In the genomic region with DNA sequence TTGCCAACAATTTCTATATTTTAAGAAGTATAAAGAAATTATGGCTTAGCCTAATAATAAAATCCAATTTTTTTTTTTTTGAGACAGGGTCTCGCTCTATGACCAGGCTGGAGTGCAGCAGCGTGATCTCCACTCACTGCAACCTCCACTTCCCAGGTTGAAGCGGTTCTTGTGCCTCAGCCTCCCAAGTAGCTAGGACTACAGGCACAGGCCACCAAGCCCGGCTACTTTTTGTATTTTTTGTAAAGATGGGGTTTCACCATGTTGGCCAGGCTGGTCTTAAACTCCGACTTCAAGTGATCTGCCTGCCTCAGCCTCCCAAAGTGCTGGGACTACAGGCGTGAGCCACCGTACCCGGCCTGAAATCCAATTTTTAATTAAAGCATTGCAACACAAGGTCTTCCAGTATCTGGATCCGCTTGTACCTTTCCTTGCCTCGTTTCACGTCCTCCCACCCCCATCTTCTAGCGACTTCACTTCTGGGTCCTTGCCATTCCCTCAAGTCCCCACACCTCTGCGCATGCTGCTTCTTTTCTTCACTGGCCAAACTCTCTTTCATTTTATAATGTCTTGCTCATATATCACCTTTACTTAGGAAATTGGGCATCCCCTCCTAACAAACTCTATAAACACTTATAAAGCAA, we compare ENCODE assay signal across 8 cellular contexts. TPM values are rescaled to one million over a fixed set of nuclear protein-coding genes. Genes with fewer than 3 reads are reported as not detected.
DNase-seq lines count a peak whose midpoint lies in the region; ATAC-seq, FAIRE-seq and TF ChIP-seq lines count a peak whose summit lies in the region.

No MANE protein-coding gene starts in this region.

- no peak overlapping the region for H3K4ac ChIP-seq in mesenchymal stem cell (ENCODE audit: low read depth in 1 of 2, low read length in 2 of 2)

- TF ChIP-seq CTCF in AG04449 (IDR thresholded peaks at IDR 0.05; ENCODE audit: insufficient read depth, low read length, missing control alignments) (no peak), HEK293 (tag by site-specific recombination; IDR thresholded peaks at IDR 0.05) (no peak), K562 (IDR thresholded peaks at IDR 0.05 in 2 of 3, conservative IDR thresholded peaks at IDR 0.05 in 1 of 3; ENCODE audit: insufficient read depth in 2 of 3, low read depth in 1 of 3, low read length in 3 of 3) (no peak)

- H3K4me2 ChIP-seq in K562 (ENCODE audit: insufficient read depth, low read length) (peak overlapping the region; percentile 91), mesenchymal stem cell (ENCODE audit: low read length, poor library complexity, severe bottlenecking) (peak overlapping the region; percentile 61)

- intact Hi-C loops in K562 (cut with micrococcal nuclease) = loop anchor here (5.0 to 10.0 kb wide), 2 partner anchors 78 to 294 kb away; a partner anchor contains a TSS
- intact Hi-C loops in activated T-helper 2 cell treated with anti-CD3 and anti-CD28 coated beads, Interferon-gamma antibody, Interleukin-2, Interleukin-4, amounts not matched to agents 10 μg/mL and 5 μg/mL and 100 μg/mL, durations not matched to agents 14 hours and 24 hours and 36 hours (cut with micrococcal nuclease) = loop anchor here (10.0 kb wide), 2 partner anchors 138 to 648 kb away; a partner anchor contains a TSS

- POLR2A ChIA-PET in AG04449 (lab: Yijun Ruan, JAX) (interaction anchor here (4.5 kb wide), 1 partner anchor 29 kb away, joined by 55 read pairs; a partner anchor contains a TSS), HEK293 (lab: Yijun Ruan, JAX) (interaction anchor here (0.7 to 8.3 kb wide), 3 partner anchors 28 to 641 kb away, joined by 3 to 137 read pairs (median 3); a partner anchor contains a TSS), K562 (lab: Yijun Ruan, JAX) (interaction anchor here (0.8 to 7.9 kb wide), 10 partner anchors 9 to 135 kb away, joined by 3 to 199 read pairs (median 6); a partner anchor contains a TSS)

- H3K27ac ChIP-seq in HEK293 (ENCODE audit: extremely low read depth, low read depth, low read length) (no peak overlapping the region), K562 (ENCODE audit: extremely low read depth, low read depth, low read length) (peak overlapping the region; percentile 96; the same call in 2 of the 3 replicates), mesenchymal stem cell (ENCODE audit: low read length, poor library complexity, severe bottlenecking) (no peak overlapping the region)

- H4K20me1 ChIP-seq in K562 (replicated peaks; ENCODE audit: control insufficient read depth, insufficient read depth, low read length) = peaks cover 23% of the 10 kb centered on the region

- peak overlapping the region; percentile 84 to 100 for H3K9ac ChIP-seq in K562 (ENCODE audit: insufficient read depth in 1 of 2, low read depth in 2 of 2, low read length in 2 of 2)
- H3K9ac ChIP-seq in mesenchymal stem cell (ENCODE audit: low read length) = peak overlapping the region; percentile 96

- H2BK120ac ChIP-seq in mesenchymal stem cell (ENCODE audit: low read depth, low read length) = no peak overlapping the region

- H3K79me1 ChIP-seq in mesenchymal stem cell (replicated peaks; ENCODE audit: low read length, poor library complexity, severe bottlenecking) = no peaks in the 10 kb centered on the region

- H3K4me3 ChIP-seq in AG04449 (ENCODE audit: low read depth, low read length) (peak overlapping the region; percentile 95), HEK293 (ENCODE audit: low read depth, low read length) (peak overlapping the region; percentile 96), K562 (peak overlapping the region; percentile 67), mesenchymal stem cell (ENCODE audit: insufficient read depth in 1 of 2, low read depth in 1 of 2, low read length in 2 of 2) (peak overlapping the region; percentile 12 to 87)

- peaks cover 36% of the 10 kb centered on the region for H3K4me1 Mint-ChIP-seq in activated T-helper 2 cell treated with anti-CD3 and anti-CD28 coated beads, Interferon-gamma antibody, Interleukin-2, Interleukin-4, amounts not matched to agents 10 μg/mL and 5 μg/mL and 100 μg/mL, durations not matched to agents 14 hours and 24 hours and 36 hours (ENCODE audit: low read depth)

- H4K91ac ChIP-seq in mesenchymal stem cell (ENCODE audit: low read length) = no peak overlapping the region

- H3K4me1 ChIP-seq in HEK293 (ENCODE audit: control insufficient read depth, insufficient read depth, low read length) = peaks cover 6% of the 10 kb centered on the region; the same call in 1 of the 2 replicates
- 0 out of 5 replicates have a peak, but pooled peaks cover 0 to 9% of the 10 kb centered on the region in 2 experiments for H3K4me1 ChIP-seq in K562 (replicated peaks in 1 of 2; ENCODE audit: control insufficient read depth in 2 of 2, insufficient read depth in 2 of 2, low read length in 2 of 2)
- peaks cover 5% of the 10 kb centered on the region for H3K4me1 ChIP-seq in mesenchymal stem cell (ENCODE audit: control insufficient read depth, insufficient read depth, low read depth, low read length)

- H3K36me3 ChIP-seq in HEK293 (ENCODE audit: control insufficient read depth in 2 of 2, insufficient read depth in 1 of 2, low read length in 2 of 2) = peaks cover 0 to 38% of the 10 kb centered on the region in 2 experiments; a peak in 2 of 3 replicates
- H3K36me3 ChIP-seq in K562 (ENCODE audit: control insufficient read depth, insufficient read depth, low read length) = peaks cover 57% of the 10 kb centered on the region
- H3K36me3 ChIP-seq in mesenchymal stem cell (ENCODE audit: control insufficient read depth in 1 of 2, insufficient read depth in 2 of 2, low read depth in 1 of 2, low read length in 2 of 2) = peaks cover 11 to 20% of the 10 kb centered on the region in 2 experiments

- peaks cover 100% of the 10 kb centered on the region for H3K79me2 ChIP-seq in K562 (ENCODE audit: control insufficient read depth, insufficient read depth, low read length)

- 2% methylated on average over 13 of the region's 13 CpGs for WGBS in K562 (ENCODE audit: insufficient coverage, low coverage, missing lambda C conversion rate)
- 72% methylated on average over 12 of the region's 13 CpGs for WGBS in mesenchymal stem cell

- FAIRE-seq in K562 (lab: Jason Lieb, UNC) = no peak

- no peaks in the 10 kb centered on the region for H3K9me3 ChIP-seq in HEK293 (ENCODE audit: control insufficient read depth, insufficient read depth, low read depth, low read length)
- H3K9me3 ChIP-seq in K562 (replicated peaks; ENCODE audit: control insufficient read depth, insufficient read depth, low read depth, low read length) = no peaks in the 10 kb centered on the region
- no peaks in the 10 kb centered on the region for H3K9me3 ChIP-seq in mesenchymal stem cell (ENCODE audit: control insufficient read depth, low read length)

- H2BK15ac ChIP-seq in mesenchymal stem cell (ENCODE audit: low read depth, poor library complexity, severe bottlenecking) = no peak overlapping the region

- no peak overlapping the region for H3K14ac ChIP-seq in mesenchymal stem cell (ENCODE audit: low read length in 2 of 2)

- no peak for TF ChIP-seq RAD21 in K562 (CRISPR knock-in tag; conservative IDR thresholded peaks at IDR 0.05 in 1 of 2, IDR thresholded peaks at IDR 0.05 in 1 of 2)

- no peak overlapping the region for H3K18ac ChIP-seq in mesenchymal stem cell (ENCODE audit: low read depth in 1 of 2, low read length in 2 of 2)

- peaks cover 52% of the 10 kb centered on the region for H3K36me3 Mint-ChIP-seq in activated T-helper 2 cell treated with anti-CD3 and anti-CD28 coated beads, Interferon-gamma antibody, Interleukin-2, Interleukin-4, amounts not matched to agents 10 μg/mL and 5 μg/mL and 100 μg/mL, durations not matched to agents 14 hours and 24 hours and 36 hours (ENCODE audit: low read depth)

- no peak overlapping the region for H2AK5ac ChIP-seq in mesenchymal stem cell (ENCODE audit: low read length, severe bottlenecking)

- H2AFZ ChIP-seq in K562 (ENCODE audit: low read depth, low read length) (no peak overlapping the region), mesenchymal stem cell (ENCODE audit: low read depth, low read length) (no peak overlapping the region)

- H3K4me3 Mint-ChIP-seq in activated T-helper 2 cell treated with anti-CD3 and anti-CD28 coated beads, Interferon-gamma antibody, Interleukin-2, Interleukin-4, amounts not matched to agents 10 μg/mL and 5 μg/mL and 100 μg/mL, durations not matched to agents 14 hours and 24 hours and 36 hours (ENCODE audit: low read depth) = no peak overlapping the region

- no peak for TF ChIP-seq POLR2A in K562 (conservative IDR thresholded peaks at IDR 0.05)

- BruUV-seq in K562 (replicated peaks; lab: Mats Ljungman, UMichigan) = no TSS peak

- no peaks in the 10 kb centered on the region for H3K9me1 ChIP-seq in K562 (ENCODE audit: control insufficient read depth, insufficient read depth, low read length)

- CTCF ChIA-PET in AG04449 (lab: Yijun Ruan, JAX) = interaction anchor here (0.7 to 4.4 kb wide), 7 partner anchors 9 to 630 kb away, joined by 3 to 43 read pairs (median 4); a partner anchor contains a TSS
- CTCF ChIA-PET in HEK293 (lab: Yijun Ruan, JAX) = interaction anchor here (0.7 to 1.2 kb wide), 3 partner anchors 21 to 146 kb away, joined by 3 to 10 read pairs (median 3); no protein-coding TSS in a partner anchor
- CTCF ChIA-PET in K562 (lab: Yijun Ruan, JAX; ENCODE audit: low intra/inter-chr PET ratio) = interaction anchor here (4.2 kb wide), 1 partner anchor 138 kb away, joined by 31 read pairs; no protein-coding TSS in a partner anchor

- H3K27me3 Mint-ChIP-seq in activated T-helper 2 cell treated with anti-CD3 and anti-CD28 coated beads, Interferon-gamma antibody, Interleukin-2, Interleukin-4, amounts not matched to agents 10 μg/mL and 5 μg/mL and 100 μg/mL, durations not matched to agents 14 hours and 24 hours and 36 hours (ENCODE audit: low read depth) = no peaks in the 10 kb centered on the region

- H3K23ac ChIP-seq in mesenchymal stem cell (ENCODE audit: low read length in 2 of 2) = no peak overlapping the region

- no peak overlapping the region for H2BK12ac ChIP-seq in mesenchymal stem cell (ENCODE audit: low read length in 2 of 2)

- DNase-seq in AG04449 (ENCODE audit: low read depth, low spot score) (no peak), K562 (ENCODE audit: extremely low read depth in 1 of 4, low spot score in 3 of 4) (peak in 3 of 4 experiments; percentile 22 to 51 (median 25)), mesenchymal stem cell (peak; percentile 18), activated gamma-delta T cell (lab: John Stamatoyannopoulos, UW) (no peak)
- DNase-seq in activated T-helper 2 cell treated with anti-CD3 and anti-CD28 coated beads, Interferon-gamma antibody, Interleukin-2, Interleukin-4, amounts not matched to agents 10 μg/mL and 5 μg/mL and 100 μg/mL, durations not matched to agents 14 hours and 24 hours and 36 hours (ENCODE audit: low spot score) = no peak
- no peak for DNase-seq in stimulated activated CD4-positive, alpha-beta T cell treated with anti-CD3 and anti-CD28 coated beads, Interleukin-2, amount 100 ng/mL, for 48 hours

- H3K27ac Mint-ChIP-seq in activated T-helper 2 cell treated with anti-CD3 and anti-CD28 coated beads, Interferon-gamma antibody, Interleukin-2, Interleukin-4, amounts not matched to agents 10 μg/mL and 5 μg/mL and 100 μg/mL, durations not matched to agents 14 hours and 24 hours and 36 hours = no peak overlapping the region

- no peak overlapping the region for H2BK5ac ChIP-seq in mesenchymal stem cell (ENCODE audit: low read depth, low read length, poor library complexity, severe bottlenecking)

- in situ Hi-C loops in K562 (cut with MboI) = loop anchor here (5.0 kb wide), 1 partner anchor 136 kb away; no protein-coding TSS in a partner anchor

- TF ChIP-seq EP300 in K562 (IDR thresholded peaks at IDR 0.05; ENCODE audit: low read length) = no peak

- H3K27me3 ChIP-seq in K562 (ENCODE audit: control insufficient read depth in 2 of 2, insufficient read depth in 2 of 2, low read length in 2 of 2) (no peaks in the 10 kb centered on the region), mesenchymal stem cell (ENCODE audit: control insufficient read depth in 1 of 2, insufficient read depth in 1 of 2, low read length in 2 of 2) (no peaks in the 10 kb centered on the region)

- H3K9me3 Mint-ChIP-seq in activated T-helper 2 cell treated with anti-CD3 and anti-CD28 coated beads, Interferon-gamma antibody, Interleukin-2, Interleukin-4, amounts not matched to agents 10 μg/mL and 5 μg/mL and 100 μg/mL, durations not matched to agents 14 hours and 24 hours and 36 hours = no peaks in the 10 kb centered on the region

- no peak overlapping the region for H4K8ac ChIP-seq in mesenchymal stem cell (ENCODE audit: low read length)

- peak; percentile 9 for ATAC-seq in K562
- no peak for ATAC-seq in HG02884 (IDR thresholded peaks at IDR 0.05; ENCODE audit: unreplicated experiment)

RNA-seq across cellular contexts. Expression of a gene that starts 2.3 kb away (rescaled TPM):
- total RNA-seq in K562 (2011; cell fraction: chromatin; rRNA removed; ENCODE audit: low replicate concordance) = 264 and 677 TPM in 2 replicates
- total RNA-seq in K562 (2011; cell fraction: nucleolus; rRNA removed) = 127 and 179 TPM in 2 replicates
- total RNA-seq in K562 (2011; cell fraction: nucleoplasm; rRNA removed) = 251 and 332 TPM in 2 replicates
- total RNA-seq in K562 (2014; rRNA removed) (182 and 192 TPM in 2 replicates), K562 (2014; rRNA removed; fragmentation: Illumina TruSeq; extraction: Trizol) (253 and 279 TPM in 2 replicates), K562 (2015; rRNA removed; fragmentation: Illumina TruSeq; extraction: Trizol) (234 and 254 TPM in 2 replicates), K562 (2021) (195 and 199 TPM in 2 replicates)
- polyA plus RNA-seq in K562 (2011; rRNA removed) (292 and 294 TPM in 2 replicates), K562 (2014; fragmentation: Illumina TruSeq; extraction: Trizol) (185 and 213 TPM in 2 replicates), K562 (2014; fragmentation: Nextera tagmentation; extraction: Ambion mirVana) (100 to 1,000 TPM; 104 to 170 TPM), K562 (2014; rRNA removed) (224 and 265 TPM in 2 replicates)
- 136 and 194 TPM in 2 replicates for polyA plus RNA-seq in K562 (2011; cell fraction: cytosol; rRNA removed)
- polyA plus RNA-seq in K562 (2011; cell fraction: nucleus; rRNA removed) = 763 and 1,195 TPM in 2 replicates
- 143 and 152 TPM in 2 replicates for polyA plus RNA-seq in K562 (2012)
- 304 and 320 TPM in 2 replicates for polyA minus RNA-seq in K562 (2011; rRNA and poly(A)+ RNA removed)
- 101 and 114 TPM in 2 replicates for polyA minus RNA-seq in K562 (2011; cell fraction: cytosol; rRNA and poly(A)+ RNA removed)
- 359 and 608 TPM in 2 replicates for polyA minus RNA-seq in K562 (2011; cell fraction: nucleus; rRNA and poly(A)+ RNA removed)
- polyA plus RNA-seq in mesenchymal stem cell (2013, experiment 1 of 2) = 77.5 TPM
- 71.5 TPM for polyA plus RNA-seq in mesenchymal stem cell (2013, experiment 2 of 2)
- total RNA-seq in activated T-helper 2 cell treated with anti-CD3 and anti-CD28 coated beads, Interferon-gamma antibody, Interleukin-2, Interleukin-4, amounts not matched to agents 10 μg/mL and 5 μg/mL and 100 μg/mL, durations not matched to agents 14 hours and 24 hours and 36 hours = 262 and 269 TPM in 2 replicates

RNA-seq across cellular contexts. Expression of a gene that starts 28.2 kb away (rescaled TPM):
- total RNA-seq in K562 (2011; cell fraction: chromatin; rRNA removed; ENCODE audit: low replicate concordance) = 20.6 and 59.9 TPM in 2 replicates
- 16.6 and 21.7 TPM in 2 replicates for total RNA-seq in K562 (2011; cell fraction: nucleolus; rRNA removed)
- 45.6 and 71.6 TPM in 2 replicates for total RNA-seq in K562 (2011; cell fraction: nucleoplasm; rRNA removed)
- total RNA-seq in K562 (2014; rRNA removed) (8.5 and 13.2 TPM in 2 replicates), K562 (2014; rRNA removed; fragmentation: Illumina TruSeq; extraction: Trizol) (22.5 and 33.2 TPM in 2 replicates), K562 (2015; rRNA removed; fragmentation: Illumina TruSeq; extraction: Trizol) (18.2 and 19.8 TPM in 2 replicates), K562 (2021) (17.8 and 20.5 TPM in 2 replicates)
- polyA plus RNA-seq in K562 (2011; rRNA removed) (15.2 and 23.5 TPM in 2 replicates), K562 (2014; fragmentation: Illumina TruSeq; extraction: Trizol) (16.5 and 17.5 TPM in 2 replicates), K562 (2014; fragmentation: Nextera tagmentation; extraction: Ambion mirVana) (10 to 100 TPM; 18.3 to 27.7 TPM), K562 (2014; rRNA removed) (15.3 and 20.7 TPM in 2 replicates)
- polyA plus RNA-seq in K562 (2011; cell fraction: cytosol; rRNA removed) = 1.8 and 5.4 TPM in 2 replicates
- 6.4 and 7.9 TPM in 2 replicates for polyA plus RNA-seq in K562 (2011; cell fraction: nucleus; rRNA removed)
- polyA plus RNA-seq in K562 (2012) = 11.4 and 15.5 TPM in 2 replicates
- polyA minus RNA-seq in K562 (2011; rRNA and poly(A)+ RNA removed) = 32.3 and 45.6 TPM in 2 replicates
- 9.8 and 10.6 TPM in 2 replicates for polyA minus RNA-seq in K562 (2011; cell fraction: cytosol; rRNA and poly(A)+ RNA removed)
- polyA minus RNA-seq in K562 (2011; cell fraction: nucleus; rRNA and poly(A)+ RNA removed) = 19.0 and 37.7 TPM in 2 replicates
- polyA plus RNA-seq in mesenchymal stem cell (2013, experiment 1 of 2) = 15.9 TPM
- polyA plus RNA-seq in mesenchymal stem cell (2013, experiment 2 of 2) = 16.1 TPM
- total RNA-seq in activated T-helper 2 cell treated with anti-CD3 and anti-CD28 coated beads, Interferon-gamma antibody, Interleukin-2, Interleukin-4, amounts not matched to agents 10 μg/mL and 5 μg/mL and 100 μg/mL, durations not matched to agents 14 hours and 24 hours and 36 hours = 12.5 and 14.6 TPM in 2 replicates

Comparison
In these comparisons a context has a peak if more than half of its experiments do, and no peak if none do; other contexts are left out.
1. DNase-seq: peak in K562 (3 of 4) and mesenchymal stem cell (single experiment); none in AG04449 (single experiment), activated T-helper 2 cell treated with anti-CD3 and anti-CD28 coated beads, Interferon-gamma antibody, Interleukin-2, Interleukin-4, amounts not matched to agents 10 μg/mL and 5 μg/mL and 100 μg/mL, durations not matched to agents 14 hours and 24 hours and 36 hours (single experiment), activated gamma-delta T cell (single experiment) and stimulated activated CD4-positive, alpha-beta T cell treated with anti-CD3 and anti-CD28 coated beads, Interleukin-2, amount 100 ng/mL, for 48 hours (0 of 2).
2. Peak in every context shown above with its lines, with median percentiles within 50 percentile points of each other: H3K4me3 ChIP-seq.